Comparison of ENCODE assay signal across 13 cellular contexts in genomic region chr5:143581649-143582048, GRCh38.
DNase-seq lines count a peak whose midpoint lies in the region; ATAC-seq and TF ChIP-seq lines count a peak whose summit lies in the region.
"Had no signal": no experiment of that assay in that cellular context is flagged by ENCODE, and none has a peak within 500 bp of the region (broad histone marks: within the 10 kb centered on the region; RNA-seq: fewer than 3 reads in every experiment).

No MANE protein-coding gene starts in this region.

- peaks cover 53% of the 10 kb centered on the region for H3K4me1 Mint-ChIP-seq in mesothelial cell of epicardium
- H3K4me1 Mint-ChIP-seq in effector memory CD8-positive, alpha-beta T cell (ENCODE audit: low read depth in 2 of 2): peaks cover 4 to 11% of the 10 kb centered on the region in 2 donors

- no peaks in the 10 kb centered on the region for H3K79me2 ChIP-seq in OCI-LY7 (ENCODE audit: insufficient read depth, low read depth, low read length)

- H3K9me3 Mint-ChIP-seq in mesothelial cell of epicardium: peaks cover 4% of the 10 kb centered on the region
- H3K9me3 Mint-ChIP-seq in effector memory CD8-positive, alpha-beta T cell: no peaks in the 10 kb centered on the region

- no peaks in the 10 kb centered on the region for H3K9me3 ChIP-seq in HEK293 (ENCODE audit: control insufficient read depth, insufficient read depth, low read depth, low read length)
- no peaks in the 10 kb centered on the region for H3K9me3 ChIP-seq in OCI-LY7 (ENCODE audit: low read length)
- H3K9me3 ChIP-seq in ascending aorta: no peaks in the 10 kb centered on the region
- H3K9me3 ChIP-seq: HAP-1 had no signal

- no TSS peak for BruUV-seq in OCI-LY7 (replicated peaks; lab: Mats Ljungman, UMichigan)

- no peaks in the 10 kb centered on the region for H3K9me2 ChIP-seq in OCI-LY7 (ENCODE audit: insufficient read depth, low read length)

- POLR2A ChIA-PET in HEK293 (lab: Yijun Ruan, JAX) (interaction anchor here (0.6 kb wide), 2 partner anchors 8 to 36 kb away, joined by 3 to 5 read pairs; no protein-coding TSS in a partner anchor), OCI-LY7 (lab: Charles Lee) (interaction anchor here (0.6 to 3.3 kb wide), 14 partner anchors 10 to 811 kb away, joined by 3 to 59 read pairs (median 6); partner anchors contain the start of gene ARHGAP26)

- H3K36me3 ChIP-seq in HEK293 (ENCODE audit: control insufficient read depth in 2 of 2, insufficient read depth in 1 of 2, low read length in 2 of 2) (no peaks in the 10 kb centered on the region), OCI-LY7 (ENCODE audit: insufficient read depth, low read length) (no peaks in the 10 kb centered on the region), ascending aorta (no peaks in the 10 kb centered on the region)
- H3K36me3 ChIP-seq: HAP-1 had no signal

- H3K4me3 ChIP-seq in HEK293 (ENCODE audit: low read depth, low read length) (no peak overlapping the region), OCI-LY7 (ENCODE audit: low read depth, low read length, poor library complexity, severe bottlenecking) (no peak overlapping the region), ascending aorta (no peak overlapping the region)
- H3K4me3 ChIP-seq: HAP-1 had no signal

- H3K27me3 Mint-ChIP-seq in mesothelial cell of epicardium (ENCODE audit: low read depth): no peaks in the 10 kb centered on the region
- H3K27me3 Mint-ChIP-seq in effector memory CD8-positive, alpha-beta T cell: no peaks in the 10 kb centered on the region

- peaks cover 2% of the 10 kb centered on the region for H3K36me3 Mint-ChIP-seq in mesothelial cell of epicardium
- H3K36me3 Mint-ChIP-seq in effector memory CD8-positive, alpha-beta T cell (ENCODE audit: insufficient read depth): no peaks in the 10 kb centered on the region

- no peak overlapping the region for H3K4me3 Mint-ChIP-seq in mesothelial cell of epicardium
- H3K4me3 Mint-ChIP-seq in effector memory CD8-positive, alpha-beta T cell: no peak overlapping the region
- H3K4me3 Mint-ChIP-seq: CD4-positive, alpha-beta memory T cell had no signal

- H4K20me1 ChIP-seq in OCI-LY7 (ENCODE audit: insufficient read depth, low read length): no peaks in the 10 kb centered on the region

- H3K4me1 ChIP-seq in HEK293 (ENCODE audit: control insufficient read depth, insufficient read depth, low read length) (peaks cover 12% of the 10 kb centered on the region), OCI-LY7 (ENCODE audit: insufficient read depth, low read length, poor library complexity, severe bottlenecking) (peaks cover 42% of the 10 kb centered on the region), ascending aorta (peaks cover 0 to 6% of the 10 kb centered on the region in 2 donors)
- H3K4me1 ChIP-seq: HAP-1 had no signal

- no peak for TF ChIP-seq CTCF in HEK293 (tag by site-specific recombination; IDR thresholded peaks at IDR 0.05)
- TF ChIP-seq CTCF in OCI-LY7 (conservative IDR thresholded peaks at IDR 0.05; ENCODE audit: low read length): no peak
- no peak for TF ChIP-seq CTCF in mesothelial cell of epicardium (IDR thresholded peaks at IDR 0.05; ENCODE audit: unreplicated experiment)
- TF ChIP-seq CTCF in ascending aorta (IDR thresholded peaks at IDR 0.05): no peak

- H3K27me3 ChIP-seq in ascending aorta: no peaks in the 10 kb centered on the region

- H3K27ac ChIP-seq in HEK293 (ENCODE audit: extremely low read depth, low read depth, low read length) (no peak overlapping the region), OCI-LY7 (ENCODE audit: low read depth, low read length, poor library complexity, severe bottlenecking) (no peak overlapping the region), ascending aorta (no peak overlapping the region)

- ATAC-seq in effector memory CD8-positive, alpha-beta T cell (replicated peaks): no peak

- 0 out of 2 replicates have a peak overlapping the region, but pooled peaks have one; percentile 53 for H3K4me2 ChIP-seq in OCI-LY7 (ENCODE audit: low read length)

- intact Hi-C loops in OCI-LY7 (cut with micrococcal nuclease; ENCODE audit: unreplicated experiment): no loop called here
- intact Hi-C loops in ascending aorta (cut with DNase I): no loop called here

- peak overlapping the region; percentile 90; the same call in 1 of the 2 replicates for H2AFZ ChIP-seq in OCI-LY7 (ENCODE audit: low read length)

- CTCF ChIA-PET in HEK293 (lab: Yijun Ruan, JAX) (interaction anchor here (0.6 to 0.7 kb wide), 3 partner anchors 214 to 1878 kb away, joined by 3 to 5 read pairs (median 3); no protein-coding TSS in a partner anchor), OCI-LY7 (lab: Charles Lee; ENCODE audit: unreplicated experiment) (no interaction called here)

- H3K27ac Mint-ChIP-seq in mesothelial cell of epicardium: peak overlapping the region; percentile 32
- H3K27ac Mint-ChIP-seq in effector memory CD8-positive, alpha-beta T cell: no peak overlapping the region

- DNase-seq in OCI-LY7 (ENCODE audit: low spot score) (no peak), mesothelial cell of epicardium (ENCODE audit: low spot score in 2 of 2, unreplicated experiment in 2 of 2) (no peak), DMS79 (lab: John Stamatoyannopoulos, UW) (no peak), ascending aorta (ENCODE audit: low spot score in 2 of 2) (no peak)
- DNase-seq in effector memory CD8-positive, alpha-beta T cell: no peak
- DNase-seq: C1 segment of cervical spinal cord; CD4-positive, alpha-beta memory T cell; COR-L47; DMS 273 treated with DMSO at 0.1 percent for 48 hours; GF-D8; GOT3 had no signal

TF ChIP-seq in HEK293, 187 proteins besides CTCF, POLR2A, EP300 and RAD21:
- TF ChIP-seq ZNF341 (tag by site-specific recombination; IDR thresholded peaks at IDR 0.05; ENCODE audit: low read depth): peak; percentile 83
- TF ChIP-seq ZNF169 (tag by site-specific recombination; IDR thresholded peaks at IDR 0.05): no peak
- peak; percentile 82 for TF ChIP-seq GLIS1 (tag by site-specific recombination; IDR thresholded peaks at IDR 0.05)
- peak; percentile 44 for TF ChIP-seq ZNF398 (tag by site-specific recombination; IDR thresholded peaks at IDR 0.05)
